ENCODE assay signal across 29 cellular contexts in the genomic region with DNA sequence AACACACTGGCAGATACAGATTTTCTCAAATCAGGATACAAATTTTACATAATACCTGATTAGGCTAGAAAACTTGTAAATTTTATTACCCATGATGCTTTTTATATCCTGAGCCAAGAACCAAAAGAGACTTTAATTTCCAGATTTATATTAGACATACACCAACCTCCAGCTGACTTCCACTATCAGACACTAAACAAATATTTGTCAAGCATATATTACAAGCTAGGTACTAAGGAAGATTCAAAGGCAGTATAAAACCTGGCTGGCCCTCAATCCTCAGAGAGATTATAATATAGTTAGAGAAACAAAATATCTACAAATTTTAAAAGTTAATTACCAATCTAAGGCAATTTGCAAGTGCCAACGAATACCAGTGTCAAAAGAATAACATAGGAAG.
"Had no signal": no experiment of that assay in that cellular context is flagged by ENCODE, and none has a peak within 500 bp of the region (broad histone marks: within the 10 kb centered on the region; RNA-seq: fewer than 3 reads in every experiment).

No MANE protein-coding gene starts in this region.

- H3K9ac ChIP-seq: neural progenitor cell, parathyroid adenoma had no signal

- H2AFZ ChIP-seq: neural progenitor cell, parathyroid adenoma had no signal

- H3K9me3 ChIP-seq: ovary, psoas muscle, right lobe of liver, sigmoid colon, suprapubic skin, testis, tibial nerve, upper lobe of left lung, vagina had no signal

- H3K27ac Mint-ChIP-seq: natural killer cell; neural progenitor cell; progenitor cell of endocrine pancreas; stimulated activated effector memory CD8-positive, alpha-beta T cell treated with anti-CD3 and anti-CD28 coated beads, Interleukin-12 subunit alpha, Interleukin-12 subunit beta, amount 100 ng/mL, for 72 hours; stimulated activated naive B cell treated with anti-CD40 and anti-IgM and Interleukin-4, amounts not matched to agents 10 μg/mL and 1 μg/mL and 100 μg/mL, for 72 hours; stimulated activated naive CD8-positive, alpha-beta T cell treated with anti-CD3 and anti-CD28 coated beads, Interleukin-15, Interleukin-2, amounts not matched to agents 100 ng/mL and 50 ng/mL, for 24 hours had no signal

- H3K4me3 ChIP-seq: neural progenitor cell, ovary, psoas muscle, right lobe of liver, sigmoid colon, suprapubic skin, testis, tibial nerve, upper lobe of left lung, vagina had no signal

- H3K4me2 ChIP-seq: neural progenitor cell had no signal

- H3K27me3 Mint-ChIP-seq: progenitor cell of endocrine pancreas; stimulated activated naive B cell treated with anti-CD40 and anti-IgM and Interleukin-4, amounts not matched to agents 10 μg/mL and 1 μg/mL and 100 μg/mL, for 72 hours; stimulated activated naive CD8-positive, alpha-beta T cell treated with anti-CD3 and anti-CD28 coated beads, Interleukin-15, Interleukin-2, amounts not matched to agents 100 ng/mL and 50 ng/mL, for 24 hours had no signal

- H3K9me3 Mint-ChIP-seq: stimulated activated naive B cell treated with anti-CD40 and anti-IgM and Interleukin-4, amounts not matched to agents 10 μg/mL and 1 μg/mL and 100 μg/mL, for 72 hours; stimulated activated naive CD8-positive, alpha-beta T cell treated with anti-CD3 and anti-CD28 coated beads, Interleukin-15, Interleukin-2, amounts not matched to agents 100 ng/mL and 50 ng/mL, for 24 hours had no signal

- DNase-seq: natural killer cell; occipital lobe; ovary; posterior cingulate gyrus; psoas muscle; right cardiac atrium; right lobe of liver; sigmoid colon; small intestine; stimulated activated CD4-positive, alpha-beta T cell treated with anti-CD3 and anti-CD28 coated beads, Interleukin-15, amount 100 ng/mL, for 24 hours; stimulated activated CD4-positive, alpha-beta T cell treated with anti-CD3 and anti-CD28 coated beads, Interleukin-2, amount 100 ng/mL, for 24 hours; stimulated activated CD4-positive, alpha-beta T cell treated with anti-CD3 and anti-CD28 coated beads, Interleukin-2, amount 100 ng/mL, for 48 hours; stimulated activated CD4-positive, alpha-beta T cell treated with anti-CD3 and anti-CD28 coated beads, Interleukin-4, amount 100 ng/mL, for 24 hours; stimulated activated naive B cell treated with anti-CD40 and anti-IgM and Interleukin-4, amounts not matched to agents 10 μg/mL and 1 μg/mL and 100 μg/mL, for 72 hours; stimulated activated naive CD4-positive, alpha-beta T cell treated with Interleukin-2 at 50 U/mL for 16 hours; substantia nigra; testis; trophoblast cell; upper lobe of left lung had no signal

- H3K79me2 ChIP-seq: parathyroid adenoma had no signal

- H3K4me3 Mint-ChIP-seq: natural killer cell; nephron; neural progenitor cell; stimulated activated effector memory CD8-positive, alpha-beta T cell treated with anti-CD3 and anti-CD28 coated beads, Interleukin-12 subunit alpha, Interleukin-12 subunit beta, amount 100 ng/mL, for 72 hours; stimulated activated naive B cell treated with anti-CD40 and anti-IgM and Interleukin-4, amounts not matched to agents 10 μg/mL and 1 μg/mL and 100 μg/mL, for 72 hours; stimulated activated naive CD8-positive, alpha-beta T cell treated with anti-CD3 and anti-CD28 coated beads, Interleukin-15, Interleukin-2, amounts not matched to agents 100 ng/mL and 50 ng/mL, for 24 hours had no signal

- H3K36me3 ChIP-seq: neural progenitor cell, ovary, right lobe of liver, sigmoid colon, suprapubic skin, tibial nerve, upper lobe of left lung, vagina had no signal

- H3K4me1 Mint-ChIP-seq: natural killer cell; nephron; stimulated activated effector memory CD8-positive, alpha-beta T cell treated with anti-CD3 and anti-CD28 coated beads, Interleukin-12 subunit alpha, Interleukin-12 subunit beta, amount 100 ng/mL, for 72 hours; stimulated activated naive B cell treated with anti-CD40 and anti-IgM and Interleukin-4, amounts not matched to agents 10 μg/mL and 1 μg/mL and 100 μg/mL, for 72 hours had no signal

- H3K4me1 ChIP-seq: neural progenitor cell, parathyroid adenoma, right lobe of liver, sigmoid colon, suprapubic skin, testis, tibial nerve, upper lobe of left lung, vagina had no signal

- H3K27me3 ChIP-seq: neural progenitor cell, ovary, right lobe of liver, sigmoid colon, suprapubic skin, testis, tibial nerve, upper lobe of left lung, vagina had no signal

- ATAC-seq: natural killer cell; psoas muscle; right cardiac atrium; right lobe of liver; stimulated activated effector memory CD8-positive, alpha-beta T cell treated with anti-CD3 and anti-CD28 coated beads, Interleukin-12 subunit alpha, Interleukin-12 subunit beta, amount 100 ng/mL, for 72 hours; stimulated activated naive B cell treated with anti-CD40 and anti-IgM and Interleukin-4, amounts not matched to agents 10 μg/mL and 1 μg/mL and 100 μg/mL, for 72 hours had no signal

- FAIRE-seq: small intestine, urothelium cell line had no signal

- H3K27ac ChIP-seq: neural progenitor cell, ovary, parathyroid adenoma, psoas muscle, right lobe of liver, sigmoid colon, suprapubic skin, testis, tibial nerve, upper lobe of left lung, vagina had no signal

- H3K36me3 Mint-ChIP-seq: natural killer cell; stimulated activated effector memory CD8-positive, alpha-beta T cell treated with anti-CD3 and anti-CD28 coated beads, Interleukin-12 subunit alpha, Interleukin-12 subunit beta, amount 100 ng/mL, for 72 hours; stimulated activated naive B cell treated with anti-CD40 and anti-IgM and Interleukin-4, amounts not matched to agents 10 μg/mL and 1 μg/mL and 100 μg/mL, for 72 hours had no signal
